Comparison of ENCODE assay signal across 8 cellular contexts in the genomic region with DNA sequence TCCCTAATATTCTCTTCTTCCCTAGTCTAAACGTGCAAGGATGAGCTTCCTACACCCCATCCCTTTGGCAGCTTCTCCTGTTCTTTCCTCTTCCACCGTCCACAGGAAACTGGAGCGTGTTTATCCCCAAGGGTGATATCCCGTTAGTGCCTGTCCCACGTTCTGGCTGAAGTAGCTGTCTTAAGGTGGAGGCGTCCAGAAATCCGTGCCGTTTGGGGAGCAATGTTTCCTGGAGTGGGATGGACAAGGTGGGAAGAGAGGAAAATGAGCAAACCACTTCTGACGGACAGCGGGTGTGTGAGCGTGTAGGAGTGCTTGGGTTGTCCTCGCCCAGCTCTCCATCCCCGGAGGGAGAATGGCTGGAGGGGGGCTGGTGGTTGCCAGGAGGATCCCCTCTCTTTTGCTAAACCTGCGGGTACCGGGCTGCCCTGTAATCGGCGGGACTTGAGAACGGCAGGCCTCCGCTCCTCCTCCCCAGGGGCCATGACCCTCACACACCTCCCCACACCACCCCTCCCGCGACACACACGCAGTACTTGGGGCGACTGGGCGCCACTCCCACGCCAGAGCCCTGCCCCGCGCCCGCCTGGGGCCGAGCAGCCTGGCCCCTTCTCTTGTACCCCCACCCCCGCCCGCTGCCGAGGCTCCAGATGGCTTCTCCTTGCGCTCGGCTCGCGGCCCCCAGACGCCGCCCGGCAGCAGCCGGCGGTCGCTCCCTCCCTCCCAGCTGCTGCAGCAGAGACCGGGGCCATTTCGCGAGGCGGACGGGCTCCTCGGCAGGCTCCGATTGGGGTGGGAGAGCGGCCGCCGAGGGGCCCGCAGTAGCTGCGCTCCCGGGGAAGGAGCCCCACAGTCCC. TPM values are rescaled to one million over a fixed set of nuclear protein-coding genes. Genes with fewer than 3 reads are reported as not detected.
DNase-seq lines count a peak whose midpoint lies in the region; ATAC-seq and TF ChIP-seq lines count a peak whose summit lies in the region.

No MANE protein-coding gene starts in this region.

- H3K4me1 Mint-ChIP-seq in CD8-positive, alpha-beta memory T cell: peaks cover 58 to 64% (median 59%) of the 10 kb centered on the region in 3 donors

- no CpG with 5 or more reads among the region's 55 CpGs for WGBS in iPS DF 6.9 (ENCODE audit: insufficient coverage, insufficient read length)

- CTCF ChIA-PET in CD8-positive, alpha-beta memory T cell (lab: Charles Lee): interaction anchor here (0.6 to 13.4 kb wide), 16 partner anchors 11 to 111 kb away, joined by 3 to 194 read pairs (median 4); a partner anchor contains a TSS

- H3K36me3 Mint-ChIP-seq in CD8-positive, alpha-beta memory T cell: peaks cover 0 to 15% (median 7%) of the 10 kb centered on the region in 3 donors

- H3K27me3 ChIP-seq in CD8-positive, alpha-beta memory T cell (ENCODE audit: insufficient read depth, low read length, poor library complexity, severe bottlenecking): no peaks in the 10 kb centered on the region
- peaks cover 53% of the 10 kb centered on the region for H3K27me3 ChIP-seq in iPS DF 6.9 (ENCODE audit: control insufficient read depth, insufficient read depth, low read length)

- peaks cover 36% of the 10 kb centered on the region for H3K4me1 ChIP-seq in CD8-positive, alpha-beta memory T cell (ENCODE audit: insufficient read depth, low read length)
- H3K4me1 ChIP-seq in iPS DF 6.9 (ENCODE audit: control insufficient read depth, insufficient read depth, low read length): no peaks in the 10 kb centered on the region

- peak; percentile 29 for ATAC-seq in GM21737 (IDR thresholded peaks at IDR 0.05; ENCODE audit: unreplicated experiment)

- H3K36me3 ChIP-seq in CD8-positive, alpha-beta memory T cell (ENCODE audit: insufficient read depth, low read length): no peaks in the 10 kb centered on the region
- no peaks in the 10 kb centered on the region for H3K36me3 ChIP-seq in iPS DF 6.9 (ENCODE audit: control insufficient read depth, insufficient read depth, low read length)

- H3K4me3 Mint-ChIP-seq in CD8-positive, alpha-beta memory T cell: peak overlapping the region; percentile 96 to 100 (median 99)

- POLR2A ChIA-PET in CD8-positive, alpha-beta memory T cell (lab: Charles Lee): interaction anchor here (0.7 to 4.6 kb wide), 7 partner anchors 11 to 111 kb away, joined by 3 to 34 read pairs (median 12); a partner anchor contains a TSS

- peaks cover 0 to 7% of the 10 kb centered on the region in 2 donors for H3K27me3 Mint-ChIP-seq in CD8-positive, alpha-beta memory T cell

- peak overlapping the region; percentile 83 for H3K27ac ChIP-seq in CD8-positive, alpha-beta memory T cell (ENCODE audit: low read depth, low read length)
- H3K27ac ChIP-seq in iPS DF 6.9 (ENCODE audit: low read length): no peak overlapping the region

- peak in 4 of 5 donors; percentile 30 to 72 (median 42) for DNase-seq in CD8-positive, alpha-beta memory T cell
- DNase-seq in LNCaP clone FGC (ENCODE audit: low read depth): no peak
- DNase-seq in activated naive CD4-positive, alpha-beta T cell treated with anti-CD3 and anti-CD28 coated beads, Interleukin-2, amount 50 U/mL, for 16 hours: peak; percentile 26
- DNase-seq in iPS DF 6.9 (ENCODE audit: low read depth, low spot score): no peak
- no peak for DNase-seq in skeletal muscle cell (ENCODE audit: low read depth)
- no peak for DNase-seq in HPDE6-E6E7 (ENCODE audit: extremely low spot score)
- no peak for DNase-seq in NCI-H345 treated with DMSO at 0.1 percent for 48 hours (lab: John Stamatoyannopoulos, UW; ENCODE audit: unreplicated experiment)

- no peaks in the 10 kb centered on the region for H3K9me3 ChIP-seq in CD8-positive, alpha-beta memory T cell (ENCODE audit: low read length)
- no peaks in the 10 kb centered on the region for H3K9me3 ChIP-seq in iPS DF 6.9 (ENCODE audit: control insufficient read depth, insufficient read depth, low read length)

- H3K27ac Mint-ChIP-seq in CD8-positive, alpha-beta memory T cell: peak overlapping the region; percentile 87 to 98 (median 97)

- TF ChIP-seq CTCF in LNCaP clone FGC (IDR thresholded peaks at IDR 0.05; ENCODE audit: control insufficient read depth, extremely low read depth, insufficient read depth): no peak

- peak overlapping the region; percentile 97 for H3K4me3 ChIP-seq in CD8-positive, alpha-beta memory T cell (ENCODE audit: low read length)
- H3K4me3 ChIP-seq in LNCaP clone FGC (ENCODE audit: low read depth, low read length) (peak overlapping the region; percentile 46), iPS DF 6.9 (ENCODE audit: low read length) (peak overlapping the region; percentile 70), skeletal muscle cell (ENCODE audit: low read depth, low read length) (peak overlapping the region; percentile 90)

- peaks cover 5 to 14% (median 8%) of the 10 kb centered on the region in 5 donors for H3K9me3 Mint-ChIP-seq in CD8-positive, alpha-beta memory T cell

RNA-seq across cellular contexts. Expression of a gene that starts 13.9 kb away (rescaled TPM):
- 10 to 100 TPM; 10.9 to 12.7 TPM for total RNA-seq in CD8-positive, alpha-beta memory T cell
- polyA plus RNA-seq in CD8-positive, alpha-beta memory T cell: 2.4 TPM

Comparison
In these comparisons a context has a peak if more than half of its experiments do, and no peak if none do; other contexts are left out.
1. DNase-seq: peak in CD8-positive, alpha-beta memory T cell (4 of 5) and activated naive CD4-positive, alpha-beta T cell treated with anti-CD3 and anti-CD28 coated beads, Interleukin-2, amount 50 U/mL, for 16 hours (single experiment); none in LNCaP clone FGC (single experiment), iPS DF 6.9 (single experiment), skeletal muscle cell (single experiment), HPDE6-E6E7 (single experiment) and NCI-H345 treated with DMSO at 0.1 percent for 48 hours (single experiment).
2. H3K4me3 ChIP-seq: peak in every context shown above with its lines; median percentile 97 in CD8-positive, alpha-beta memory T cell; 90 in skeletal muscle cell; 70 in iPS DF 6.9; 46 in LNCaP clone FGC.